Comparison of ENCODE assay signal across 8 cellular contexts in genomic region chr12:120115692-120116442, GRCh38. TPM values are rescaled to one million over a fixed set of nuclear protein-coding genes. Genes with fewer than 3 reads are reported as not detected.
DNase-seq lines count a peak whose midpoint lies in the region; ATAC-seq and TF ChIP-seq lines count a peak whose summit lies in the region.

No MANE protein-coding gene starts in this region.

- DNase-seq in cardiac muscle cell (ENCODE audit: low read depth in 1 of 2, low spot score in 1 of 2) (peak in 1 of 2 donors; percentile 39), cardiac septum (ENCODE audit: low spot score) (no peak), retinal pigment epithelial cell (ENCODE audit: low read depth) (no peak)
- DNase-seq in activated CD8-positive, alpha-beta T cell treated with anti-CD3 and anti-CD28 coated beads for 36 hours, result peak; percentile 63

- H3K27ac Mint-ChIP-seq in activated CD8-positive, alpha-beta T cell treated with anti-CD3 and anti-CD28 coated beads for 36 hours, result peak overlapping the region; percentile 94

- no peak for TF ChIP-seq POLR2A in gastroesophageal sphincter (IDR thresholded peaks at IDR 0.05)

- H3K4me1 Mint-ChIP-seq in activated CD8-positive, alpha-beta T cell treated with anti-CD3 and anti-CD28 coated beads for 36 hours (ENCODE audit: low read depth), result peaks cover 58% of the 10 kb centered on the region

- H3K27me3 ChIP-seq in cardiac muscle cell (no peaks in the 10 kb centered on the region), gastroesophageal sphincter (no peaks in the 10 kb centered on the region)

- peaks cover 6% of the 10 kb centered on the region for H3K4me1 ChIP-seq in cardiac muscle cell (ENCODE audit: low read depth)
- peaks cover 0 to 82% (median 28%) of the 10 kb centered on the region in 3 donors for H3K4me1 ChIP-seq in gastroesophageal sphincter

- H3K36me3 Mint-ChIP-seq in activated CD8-positive, alpha-beta T cell treated with anti-CD3 and anti-CD28 coated beads for 36 hours (ENCODE audit: low read depth), result peaks cover 42% of the 10 kb centered on the region

- ATAC-seq in activated CD8-positive, alpha-beta T cell treated with anti-CD3 and anti-CD28 coated beads for 36 hours, result peak; percentile 6
- no peak for ATAC-seq in gastroesophageal sphincter
- no peak for ATAC-seq in GM19324 (IDR thresholded peaks at IDR 0.05; ENCODE audit: low FRiP score, unreplicated experiment)
- ATAC-seq in GM21390 (IDR thresholded peaks at IDR 0.05; ENCODE audit: unreplicated experiment), result no peak

- no peak for TF ChIP-seq CTCF in cardiac muscle cell (IDR thresholded peaks at IDR 0.05; ENCODE audit: low read depth, low read length)
- no peak for TF ChIP-seq CTCF in activated CD8-positive, alpha-beta T cell treated with anti-CD3 and anti-CD28 coated beads for 36 hours (IDR thresholded peaks at IDR 0.05)
- TF ChIP-seq CTCF in gastroesophageal sphincter (IDR thresholded peaks at IDR 0.05), result no peak
- TF ChIP-seq CTCF in retinal pigment epithelial cell (conservative IDR thresholded peaks at IDR 0.05; ENCODE audit: low read depth, low read length), result no peak

- intact Hi-C loops in cardiac septum (cut with DNase I), result loop anchor here (10.0 kb wide), 1 partner anchor 149 kb away; the partner anchor contains the start of gene PXN
- intact Hi-C loops in activated CD8-positive, alpha-beta T cell treated with anti-CD3 and anti-CD28 coated beads for 36 hours (cut with micrococcal nuclease), result loop anchor here (5.0 to 10.0 kb wide), 2 partner anchors 81 to 101 kb away; no protein-coding TSS in a partner anchor

- no peak for TF ChIP-seq RAD21 in Ishikawa (IDR thresholded peaks at IDR 0.05; ENCODE audit: low read depth)

- H3K9me3 ChIP-seq in cardiac muscle cell (ENCODE audit: low read depth) (no peaks in the 10 kb centered on the region), gastroesophageal sphincter (no peaks in the 10 kb centered on the region)

- POLR2A ChIA-PET in activated CD8-positive, alpha-beta T cell treated with anti-CD3 and anti-CD28 coated beads for 36 hours (lab: Charles Lee), result interaction anchor here (0.6 to 6.1 kb wide), 13 partner anchors 11 to 176 kb away, joined by 3 to 47 read pairs (median 8); partner anchors contain the start of genes RNU4-1, RNU4-2 and RPLP0

- no peak for TF ChIP-seq EP300 in Ishikawa (IDR thresholded peaks at IDR 0.05; ENCODE audit: borderline replicate concordance)
- no peak for TF ChIP-seq EP300 in gastroesophageal sphincter (IDR thresholded peaks at IDR 0.05)

- no peaks in the 10 kb centered on the region for H3K27me3 Mint-ChIP-seq in activated CD8-positive, alpha-beta T cell treated with anti-CD3 and anti-CD28 coated beads for 36 hours

- CTCF ChIA-PET in activated CD8-positive, alpha-beta T cell treated with anti-CD3 and anti-CD28 coated beads for 36 hours (lab: Charles Lee), result interaction anchor here (1.0 to 1.1 kb wide), 3 partner anchors 11 to 100 kb away, joined by 3 read pairs; no protein-coding TSS in a partner anchor

- H3K36me3 ChIP-seq in cardiac muscle cell (no peaks in the 10 kb centered on the region), gastroesophageal sphincter (peaks cover 0 to 23% of the 10 kb centered on the region in 2 donors)

- H3K4me3 Mint-ChIP-seq in activated CD8-positive, alpha-beta T cell treated with anti-CD3 and anti-CD28 coated beads for 36 hours, result peak overlapping the region; percentile 98

- peak overlapping the region; percentile 88 for H3K4me3 ChIP-seq in cardiac muscle cell
- H3K4me3 ChIP-seq in gastroesophageal sphincter, result peak overlapping the region; percentile 71 to 78
- peak overlapping the region; percentile 70 for H3K4me3 ChIP-seq in retinal pigment epithelial cell (ENCODE audit: low read length)

- H3K27ac ChIP-seq in cardiac muscle cell (peak overlapping the region; percentile 89), gastroesophageal sphincter (peak overlapping the region; percentile 89 to 98 (median 94))

- 18 to 34% methylated on average over 5 to 14 of the region's 31 CpGs for WGBS in gastroesophageal sphincter (ENCODE audit: low coverage in 1 of 2), 2 donors

- H3K9me3 Mint-ChIP-seq in activated CD8-positive, alpha-beta T cell treated with anti-CD3 and anti-CD28 coated beads for 36 hours, result no peaks in the 10 kb centered on the region

TF ChIP-seq in Ishikawa, 13 proteins besides CTCF, POLR2A, EP300 and RAD21:
- TF ChIP-seq MAX (IDR thresholded peaks at IDR 0.05) (peak; percentile 54; the same call in 1 of the 2 replicates), USF1 (IDR thresholded peaks at IDR 0.05) (0 out of 2 replicates have a peak, but pooled peaks have one; percentile 16), TEAD4 (IDR thresholded peaks at IDR 0.05) (no peak)

RNA-seq across cellular contexts. Expression of gene RAB35, which starts 0.7 kb away (rescaled TPM):
- total RNA-seq in cardiac muscle cell, result 27.5 and 33.4 TPM in 2 replicates
- polyA plus RNA-seq in cardiac muscle cell, result 20.6 and 25.4 TPM in 2 replicates
- total RNA-seq in cardiac septum, result 33.0 TPM
- 10 to 100 TPM; 38.2 to 41.5 TPM for total RNA-seq in activated CD8-positive, alpha-beta T cell treated with anti-CD3 and anti-CD28 coated beads for 36 hours
- 10 to 100 TPM; 37.5 to 42.3 (median 41.7) TPM for total RNA-seq in gastroesophageal sphincter
